ENCODE assay signal across 1 cellular context in genomic region chr7:150876817-150877526, GRCh38.
A peak's percentile ranks its signal among the peaks of the same experiment; 100 is the strongest.
TF ChIP-seq lines count a peak whose summit lies in the region.

No MANE protein-coding gene starts in this region.

TF ChIP-seq in HEK293, 187 proteins besides CTCF, POLR2A, EP300 and RAD21 (continued from another document):
- peak; percentile 38; the same call in 1 of the 2 replicates for TF ChIP-seq ZNF398 (tag by site-specific recombination; IDR thresholded peaks at IDR 0.05)
- peak; percentile 18; the same call in 1 of the 2 replicates for TF ChIP-seq ZFHX2 (tag by site-specific recombination; conservative IDR thresholded peaks at IDR 0.05)
- TF ChIP-seq ZNF571 (tag by site-specific recombination; IDR thresholded peaks at IDR 0.05), result no peak
- TF ChIP-seq KLF1 (tag by site-specific recombination; IDR thresholded peaks at IDR 0.05), result no peak
- 0 out of 2 replicates have a peak, but pooled peaks have one; percentile 13 for TF ChIP-seq SP3 (tag by site-specific recombination; IDR thresholded peaks at IDR 0.05)
- 0 out of 2 replicates have a peak, but pooled peaks have one; percentile 36 for TF ChIP-seq ZNF2 (tag by site-specific recombination; IDR thresholded peaks at IDR 0.05)
- TF ChIP-seq ZNF610 (tag by site-specific recombination; IDR thresholded peaks at IDR 0.05; ENCODE audit: borderline replicate concordance), result no peak
- no peak for TF ChIP-seq ZNF202 (tag by site-specific recombination; IDR thresholded peaks at IDR 0.05; ENCODE audit: borderline replicate concordance)
- 0 out of 2 replicates have a peak, but pooled peaks have one; percentile 14 for TF ChIP-seq KLF16 (tag by site-specific recombination; IDR thresholded peaks at IDR 0.05)
- TF ChIP-seq IKZF3 (tag by site-specific recombination; IDR thresholded peaks at IDR 0.05), result peak; percentile 37; the same call in 1 of the 2 replicates
